In genomic region chr21:16969636-16970035, GRCh38 we compare ENCODE assay signal across 34 cellular contexts.
"Had no signal": no experiment of that assay in that cellular context is flagged by ENCODE, and none has a peak within 500 bp of the region (broad histone marks: within the 10 kb centered on the region; RNA-seq: fewer than 3 reads in every experiment).

No MANE protein-coding gene starts in this region.

- H3K27me3 ChIP-seq: breast epithelium had no signal

- H3K4me1 Mint-ChIP-seq: activated B cell treated with CpG ODN at 0.5 μM for 24 hours; activated CD4-positive, alpha-beta memory T cell treated with anti-CD3 and anti-CD28 coated beads, Interleukin-2, amount 10 ng/mL, durations not matched to agents 7 days and 5 days; activated CD4-positive, alpha-beta T cell treated with anti-CD3 and anti-CD28 coated beads, Interleukin-2, amount 10 ng/mL, durations not matched to agents 24 days and 14 days; activated CD8-positive, alpha-beta memory T cell treated with anti-CD3 and anti-CD28 coated beads, Interleukin-2, amount 10 ng/mL, durations not matched to agents 7 days and 5 days; activated naive CD4-positive, alpha-beta T cell treated with anti-CD3 and anti-CD28 coated beads, Interleukin-2, amount 10 ng/mL, durations not matched to agents 7 days and 5 days; activated naive CD4-positive, alpha-beta T cell treated with anti-CD3 and anti-CD28 coated beads, Interleukin-2, amount 50 U/mL, for 24 hours; activated naive CD8-positive, alpha-beta T cell treated with anti-CD3 and anti-CD28 coated beads, Interleukin-2, amount 10 ng/mL, durations not matched to agents 7 days and 5 days; activated naive CD8-positive, alpha-beta T cell treated with anti-CD3 and anti-CD28 coated beads, Interleukin-2, amount 50 U/mL, for 24 hours; brain had no signal

- DNase-seq: activated B cell treated with CpG ODN at 0.5 μM for 24 hours; activated CD4-positive, alpha-beta memory T cell treated with anti-CD3 and anti-CD28 coated beads, Interleukin-2, amount 10 ng/mL, durations not matched to agents 7 days and 5 days; activated CD4-positive, alpha-beta T cell treated with anti-CD3 and anti-CD28 coated beads for 4 hours; activated CD4-positive, alpha-beta T cell treated with anti-CD3 and anti-CD28 coated beads, Interleukin-2, amount 10 ng/mL, durations not matched to agents 24 days and 14 days; activated CD4-positive, alpha-beta T cell treated with anti-CD3 and anti-CD28 coated beads, Interleukin-2, amount 50 U/mL, for 1 hour; activated CD4-positive, alpha-beta T cell treated with anti-CD3 and anti-CD28 coated beads, Interleukin-2, amount 50 U/mL, for 4 hours; activated CD4-positive, CD25-positive, alpha-beta regulatory T cell treated with anti-CD3 and anti-CD28 coated beads, Interleukin-2, amount 50 U/mL, for 72 hours; activated CD8-positive, alpha-beta memory T cell treated with anti-CD3 and anti-CD28 coated beads for 24 hours; activated CD8-positive, alpha-beta memory T cell treated with anti-CD3 and anti-CD28 coated beads, Interleukin-2, amount 10 ng/mL, durations not matched to agents 7 days and 5 days; activated CD8-positive, alpha-beta memory T cell treated with anti-CD3 and anti-CD28 coated beads, Interleukin-2, amount 50 U/mL, for 48 hours; activated CD8-positive, alpha-beta T cell treated with anti-CD3 and anti-CD28 coated beads, Interleukin-2, amount 10 ng/mL, durations not matched to agents 7 days and 5 days; activated effector memory CD4-positive, alpha-beta T cell treated with Interleukin-2 at 50 U/mL for 16 hours; activated gamma-delta T cell; activated naive CD4-positive, alpha-beta T cell treated with anti-CD3 and anti-CD28 coated beads, Interleukin-2, amount 10 ng/mL, durations not matched to agents 7 days and 5 days; activated naive CD4-positive, alpha-beta T cell treated with Interleukin-2 at 50 U/mL for 16 hours; activated naive CD8-positive, alpha-beta T cell treated with anti-CD3 and anti-CD28 coated beads, Interleukin-2, amount 10 ng/mL, durations not matched to agents 7 days and 5 days; activated naive CD8-positive, alpha-beta T cell treated with anti-CD3 and anti-CD28 coated beads, Interleukin-2, amount 50 U/mL, for 24 hours; activated T-cell treated with anti-CD3 and anti-CD28 coated beads, Interleukin-2, amount 50 U/mL, for 24 hours; activated T-cell treated with anti-CD3 and anti-CD28 coated beads, Interleukin-2, amount 50 U/mL, for 48 hours; amygdala; anterior cingulate cortex; central memory CD4-positive, alpha-beta T cell; SW 1271; T-helper 1 cell; T-helper 2 cell; T-helper 9 cell had no signal

- H3K4me1 ChIP-seq: breast epithelium had no signal

- H3K4me3 ChIP-seq: breast epithelium had no signal

- H3K27me3 Mint-ChIP-seq: activated B cell treated with CpG ODN at 0.5 μM for 24 hours; activated CD4-positive, alpha-beta memory T cell treated with anti-CD3 and anti-CD28 coated beads, Interleukin-2, amount 10 ng/mL, durations not matched to agents 7 days and 5 days; activated CD4-positive, alpha-beta T cell treated with anti-CD3 and anti-CD28 coated beads, Interleukin-2, amount 10 ng/mL, durations not matched to agents 24 days and 14 days; activated CD8-positive, alpha-beta memory T cell treated with anti-CD3 and anti-CD28 coated beads, Interleukin-2, amount 10 ng/mL, durations not matched to agents 7 days and 5 days; activated naive CD4-positive, alpha-beta T cell treated with anti-CD3 and anti-CD28 coated beads, Interleukin-2, amount 10 ng/mL, durations not matched to agents 7 days and 5 days; activated naive CD4-positive, alpha-beta T cell treated with anti-CD3 and anti-CD28 coated beads, Interleukin-2, amount 50 U/mL, for 24 hours; activated naive CD8-positive, alpha-beta T cell; activated naive CD8-positive, alpha-beta T cell treated with anti-CD3 and anti-CD28 coated beads, Interleukin-2, amount 10 ng/mL, durations not matched to agents 7 days and 5 days; activated naive CD8-positive, alpha-beta T cell treated with anti-CD3 and anti-CD28 coated beads, Interleukin-2, amount 50 U/mL, for 24 hours; activated T-cell treated with anti-CD3 and anti-CD28 coated beads, Interleukin-2, amount 50 U/mL, for 24 hours; brain had no signal

- H3K27ac ChIP-seq: breast epithelium, VCaP had no signal

- H3K36me3 ChIP-seq: breast epithelium had no signal

- H3K4me3 Mint-ChIP-seq: activated B cell treated with CpG ODN at 0.5 μM for 24 hours; activated CD4-positive, alpha-beta memory T cell treated with anti-CD3 and anti-CD28 coated beads, Interleukin-2, amount 10 ng/mL, durations not matched to agents 7 days and 5 days; activated CD4-positive, alpha-beta T cell treated with anti-CD3 and anti-CD28 coated beads, Interleukin-2, amount 10 ng/mL, durations not matched to agents 24 days and 14 days; activated CD8-positive, alpha-beta memory T cell treated with anti-CD3 and anti-CD28 coated beads, Interleukin-2, amount 10 ng/mL, durations not matched to agents 7 days and 5 days; activated CD8-positive, alpha-beta T cell treated with anti-CD3 and anti-CD28 coated beads, Interleukin-2, amount 10 ng/mL, durations not matched to agents 7 days and 5 days; activated naive CD4-positive, alpha-beta T cell treated with anti-CD3 and anti-CD28 coated beads, Interleukin-2, amount 10 ng/mL, durations not matched to agents 7 days and 5 days; activated naive CD4-positive, alpha-beta T cell treated with anti-CD3 and anti-CD28 coated beads, Interleukin-2, amount 50 U/mL, for 24 hours; activated naive CD8-positive, alpha-beta T cell; activated naive CD8-positive, alpha-beta T cell treated with anti-CD3 and anti-CD28 coated beads, Interleukin-2, amount 10 ng/mL, durations not matched to agents 7 days and 5 days; activated naive CD8-positive, alpha-beta T cell treated with anti-CD3 and anti-CD28 coated beads, Interleukin-2, amount 50 U/mL, for 24 hours; activated T-cell treated with anti-CD3 and anti-CD28 coated beads, Interleukin-2, amount 50 U/mL, for 24 hours; brain; T-helper 1 cell treated with Interleukin-12 subunit alpha and Interleukin-12 subunit beta and Interleukin-4 antibody, amounts not matched to agents 30 μg/mL and 1 μg/mL, for 36 hours; T-helper 2 cell treated with Interferon-gamma antibody and Interleukin-4, amounts not matched to agents 5 μg/mL and 100 μg/mL, for 36 hours had no signal

- H3K36me3 Mint-ChIP-seq: activated CD8-positive, alpha-beta memory T cell treated with anti-CD3 and anti-CD28 coated beads, Interleukin-2, amount 10 ng/mL, durations not matched to agents 7 days and 5 days; activated naive CD4-positive, alpha-beta T cell treated with anti-CD3 and anti-CD28 coated beads, Interleukin-2, amount 10 ng/mL, durations not matched to agents 7 days and 5 days; activated naive CD4-positive, alpha-beta T cell treated with anti-CD3 and anti-CD28 coated beads, Interleukin-2, amount 50 U/mL, for 24 hours; activated naive CD8-positive, alpha-beta T cell; activated naive CD8-positive, alpha-beta T cell treated with anti-CD3 and anti-CD28 coated beads, Interleukin-2, amount 10 ng/mL, durations not matched to agents 7 days and 5 days had no signal

- H3K27ac Mint-ChIP-seq: activated B cell treated with CpG ODN at 0.5 μM for 24 hours; activated CD4-positive, alpha-beta memory T cell treated with anti-CD3 and anti-CD28 coated beads, Interleukin-2, amount 10 ng/mL, durations not matched to agents 7 days and 5 days; activated CD4-positive, alpha-beta T cell treated with anti-CD3 and anti-CD28 coated beads, Interleukin-2, amount 10 ng/mL, durations not matched to agents 24 days and 14 days; activated CD8-positive, alpha-beta memory T cell treated with anti-CD3 and anti-CD28 coated beads, Interleukin-2, amount 10 ng/mL, durations not matched to agents 7 days and 5 days; activated CD8-positive, alpha-beta T cell treated with anti-CD3 and anti-CD28 coated beads, Interleukin-2, amount 10 ng/mL, durations not matched to agents 7 days and 5 days; activated naive CD4-positive, alpha-beta T cell treated with anti-CD3 and anti-CD28 coated beads, Interleukin-2, amount 10 ng/mL, durations not matched to agents 7 days and 5 days; activated naive CD4-positive, alpha-beta T cell treated with anti-CD3 and anti-CD28 coated beads, Interleukin-2, amount 50 U/mL, for 24 hours; activated naive CD8-positive, alpha-beta T cell; activated naive CD8-positive, alpha-beta T cell treated with anti-CD3 and anti-CD28 coated beads, Interleukin-2, amount 10 ng/mL, durations not matched to agents 7 days and 5 days; activated naive CD8-positive, alpha-beta T cell treated with anti-CD3 and anti-CD28 coated beads, Interleukin-2, amount 50 U/mL, for 24 hours; activated T-cell treated with anti-CD3 and anti-CD28 coated beads, Interleukin-2, amount 50 U/mL, for 24 hours; activated T-helper 2 cell treated with anti-CD3 and anti-CD28 coated beads, Interferon-gamma antibody, Interleukin-2, Interleukin-4, amounts not matched to agents 10 μg/mL and 5 μg/mL and 100 μg/mL, durations not matched to agents 14 hours and 24 hours and 36 hours; T-helper 1 cell treated with Interleukin-12 subunit alpha and Interleukin-12 subunit beta and Interleukin-4 antibody, amounts not matched to agents 30 μg/mL and 1 μg/mL, for 36 hours; T-helper 2 cell treated with Interferon-gamma antibody and Interleukin-4, amounts not matched to agents 5 μg/mL and 100 μg/mL, for 36 hours had no signal
